8 cellular contexts compared by ENCODE assay signal in the genomic region with DNA sequence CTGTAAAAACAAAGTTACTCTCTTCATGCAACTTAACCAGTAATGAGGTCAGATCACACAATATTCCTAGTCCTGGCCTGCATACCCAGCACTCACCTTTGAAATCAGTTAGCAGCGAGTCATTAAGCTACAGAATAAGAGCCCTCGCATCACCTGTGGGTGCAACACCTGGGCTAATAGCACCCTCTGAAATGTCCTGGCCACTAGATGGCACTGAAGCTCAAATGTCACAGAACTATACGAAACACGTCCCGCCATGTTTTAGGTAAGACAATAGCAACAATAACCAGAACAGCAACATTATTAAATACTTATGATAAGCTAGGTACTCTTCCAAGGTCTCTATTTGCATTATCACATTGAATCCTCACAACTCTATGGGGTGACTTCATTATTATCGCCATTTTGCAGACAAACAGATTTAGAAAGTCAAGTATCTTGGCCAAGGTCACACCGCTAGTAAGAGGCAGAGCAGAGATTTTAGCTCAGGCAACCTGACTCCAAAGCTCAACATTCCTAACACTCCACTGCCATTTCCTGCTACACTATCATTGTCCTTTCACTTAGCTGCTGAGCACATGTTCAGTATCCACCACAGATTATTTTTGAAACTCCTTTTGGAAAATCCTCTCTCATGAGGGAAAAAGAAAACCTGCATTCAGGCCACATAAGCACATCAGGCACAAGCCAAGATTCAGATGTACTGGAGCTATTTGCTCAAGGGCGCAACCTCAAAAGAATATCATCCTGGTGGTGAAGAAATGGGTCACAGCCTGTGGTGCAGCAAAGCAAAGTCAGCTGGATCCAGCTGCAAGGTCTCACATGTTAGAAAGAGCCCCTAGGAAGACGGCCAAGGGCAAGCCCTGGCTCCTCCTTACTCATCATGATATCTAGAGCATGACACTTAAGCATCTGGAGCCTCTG. TPM values are rescaled to one million over a fixed set of nuclear protein-coding genes. Genes with fewer than 3 reads are reported as not detected.
DNase-seq lines count a peak whose midpoint lies in the region; ATAC-seq, FAIRE-seq and TF ChIP-seq lines count a peak whose summit lies in the region.

No MANE protein-coding gene starts in this region.

- FAIRE-seq in bronchial epithelial cell (lab: Jason Lieb, UNC): no peak

- ATAC-seq in GM19351 (IDR thresholded peaks at IDR 0.05; ENCODE audit: unreplicated experiment) (peak; percentile 76), GM21515 (IDR thresholded peaks at IDR 0.05; ENCODE audit: unreplicated experiment) (no peak)

- H3K4me3 ChIP-seq in AG09309 (ENCODE audit: control insufficient read depth, low read depth, low read length) (no peak overlapping the region), bronchial epithelial cell (ENCODE audit: low read depth, low read length) (no peak overlapping the region), mesendoderm (ENCODE audit: low read length) (no peak overlapping the region)

- peak overlapping the region; percentile 1 for H3K27ac ChIP-seq in mesendoderm (ENCODE audit: low read depth, low read length)

- H2BK5ac ChIP-seq in mesendoderm (ENCODE audit: low read length): peak overlapping the region; percentile 61

- H3K23ac ChIP-seq in mesendoderm (ENCODE audit: low read length): no peak overlapping the region

- no peak overlapping the region for H4K5ac ChIP-seq in mesendoderm (ENCODE audit: low read length)

- no peaks in the 10 kb centered on the region for H3K36me3 ChIP-seq in bronchial epithelial cell (ENCODE audit: control insufficient read depth, insufficient read depth, low read length)
- no peaks in the 10 kb centered on the region for H3K36me3 ChIP-seq in mesendoderm (ENCODE audit: control insufficient read depth, insufficient read depth, low read length)

- no CpG with 5 or more reads among the region's 9 CpGs for WGBS in mesendoderm (ENCODE audit: extremely low coverage, insufficient coverage, low lambda C conversion rate)

- H3K9ac ChIP-seq in mesendoderm (ENCODE audit: low read length): no peak overlapping the region

- H3K4ac ChIP-seq in mesendoderm (ENCODE audit: low read depth, low read length): peak overlapping the region; percentile 89

- H3K18ac ChIP-seq in mesendoderm (ENCODE audit: low read length): peak overlapping the region; percentile 86

- no peaks in the 10 kb centered on the region for H3K79me1 ChIP-seq in mesendoderm (ENCODE audit: low read length)

- H3K4me2 ChIP-seq in mesendoderm (ENCODE audit: low read length): no peak overlapping the region

- no peak overlapping the region for H4K8ac ChIP-seq in mesendoderm (ENCODE audit: low read depth, low read length)

- peak; percentile 14 for TF ChIP-seq CTCF in AG09309 (IDR thresholded peaks at IDR 0.05; ENCODE audit: control insufficient read depth, insufficient read depth, low read depth, low read length, missing control alignments)
- TF ChIP-seq CTCF in bronchial epithelial cell (IDR thresholded peaks at IDR 0.05; ENCODE audit: insufficient read depth, low read length, severe bottlenecking): peak; percentile 41

- peak overlapping the region; percentile 56 for H3K56ac ChIP-seq in mesendoderm (ENCODE audit: low read length)

- no peaks in the 10 kb centered on the region for H3K79me2 ChIP-seq in mesendoderm (ENCODE audit: control insufficient read depth, insufficient read depth, low read length)

- H2BK15ac ChIP-seq in mesendoderm (replicated peaks; ENCODE audit: low read depth): no peak overlapping the region

- no peak overlapping the region for H2AK5ac ChIP-seq in mesendoderm (ENCODE audit: low read length)

- no peak overlapping the region for H2BK120ac ChIP-seq in mesendoderm (ENCODE audit: low read depth, low read length)

- H3K4me1 ChIP-seq in mesendoderm (ENCODE audit: control insufficient read depth, low read depth, low read length): peaks cover 10% of the 10 kb centered on the region

- no peaks in the 10 kb centered on the region for H3K27me3 ChIP-seq in bronchial epithelial cell (ENCODE audit: control insufficient read depth, insufficient read depth, low read length)
- H3K27me3 ChIP-seq in mesendoderm (ENCODE audit: insufficient read depth, low read length, poor library complexity): no peaks in the 10 kb centered on the region

- no peak for DNase-seq in AG09309 (ENCODE audit: low read depth)
- peak; percentile 35 for DNase-seq in NCI-H510A (lab: John Stamatoyannopoulos, UW)
- DNase-seq in bronchial epithelial cell (ENCODE audit: low read depth): no peak
- DNase-seq in mesendoderm: peak; percentile 75
- no peak for DNase-seq in RKO (ENCODE audit: low spot score)
- no peak for DNase-seq in T1000 (lab: John Stamatoyannopoulos, UW)

RNA-seq across cellular contexts. Expression of gene KDR, which starts 59.5 kb away (rescaled TPM):
- under 0.01 TPM in 1 of 2 replicates, not detected in the other for total RNA-seq in bronchial epithelial cell
- 39.2 TPM for polyA plus RNA-seq in mesendoderm (2013, experiment 1 of 2)
- 38.7 TPM for polyA plus RNA-seq in mesendoderm (2013, experiment 2 of 2)

Comparison
In these comparisons a context has a peak if more than half of its experiments do, and no peak if none do; other contexts are left out.
1. DNase-seq: peak in NCI-H510A (single experiment) and mesendoderm (single experiment); none in AG09309 (single experiment), bronchial epithelial cell (single experiment), RKO (single experiment) and T1000 (single experiment).